In the genomic region with DNA sequence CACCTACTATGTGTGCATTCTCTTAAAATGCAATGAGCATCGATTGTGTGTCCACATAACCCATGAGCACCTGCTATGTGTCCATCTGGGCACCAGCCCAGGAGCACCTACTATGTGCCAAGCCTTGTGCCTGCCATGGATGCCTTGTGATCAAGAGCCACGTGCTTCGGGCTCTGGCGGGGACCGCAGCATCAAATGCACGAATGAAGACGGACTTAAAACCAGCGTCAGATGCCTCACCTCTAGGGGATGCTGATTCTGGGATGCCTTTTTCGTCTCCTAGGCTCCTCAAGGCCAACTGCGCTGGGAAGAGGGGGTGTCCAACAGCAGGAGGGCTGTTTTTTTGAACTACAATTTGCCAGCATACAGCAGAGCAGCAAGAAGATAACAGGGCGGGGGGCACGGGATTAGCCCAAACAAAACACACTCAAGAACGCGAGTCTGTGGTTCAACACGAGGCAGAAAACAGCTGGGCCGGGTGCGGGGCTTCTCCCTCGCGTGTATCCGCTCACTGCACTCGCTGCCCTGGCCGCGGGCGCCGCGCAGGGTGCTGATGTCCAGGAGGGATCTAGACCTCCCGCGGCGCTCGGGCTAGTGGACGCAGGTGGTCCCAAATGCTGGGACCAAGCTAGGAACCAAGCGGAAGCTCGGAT, we compare ENCODE assay signal across 8 cellular contexts. TPM values are rescaled to one million over a fixed set of nuclear protein-coding genes. Genes with fewer than 3 reads are reported as not detected.
DNase-seq lines count a peak whose midpoint lies in the region; TF ChIP-seq lines count a peak whose summit lies in the region.

No MANE protein-coding gene starts in this region.

- no peaks in the 10 kb centered on the region for H3K36me3 ChIP-seq in brain microvascular endothelial cell (replicated peaks)
- no peaks in the 10 kb centered on the region for H3K36me3 ChIP-seq in liver (ENCODE audit: control insufficient read depth in 4 of 4, insufficient read depth in 3 of 4, low read depth in 1 of 4, low read length in 3 of 4)
- H3K36me3 ChIP-seq in tibial nerve = no peaks in the 10 kb centered on the region

- peak overlapping the region in 1 of 2 donors; percentile 37 for H3K9ac ChIP-seq in liver (ENCODE audit: low read depth in 1 of 2, low read length in 2 of 2)

- H3K27ac ChIP-seq in brain microvascular endothelial cell (peak overlapping the region; percentile 51), liver (ENCODE audit: low read depth in 1 of 2, low read length in 2 of 2) (peak overlapping the region; percentile 76 to 79), tibial nerve (peak overlapping the region; percentile 85 to 96 (median 92))

- no peak for TF ChIP-seq RAD21 in liver (IDR thresholded peaks at IDR 0.05)

- TF ChIP-seq CTCF in brain microvascular endothelial cell (IDR thresholded peaks at IDR 0.05; ENCODE audit: low read depth, low read length, missing control alignments) = no peak
- TF ChIP-seq CTCF in liver (IDR thresholded peaks at IDR 0.05; ENCODE audit: low read depth, low read length, missing input control) = no peak
- TF ChIP-seq CTCF in tibial nerve (IDR thresholded peaks at IDR 0.05) = peak in 1 of 5 experiments; percentile 8

- peak; percentile 19 for DNase-seq in SIG-M5 treated with dmso at 0.1 percent for 504 hours (lab: John Stamatoyannopoulos, UW; ENCODE audit: unreplicated experiment)
- no peak for DNase-seq in SIG-M5 (lab: John Stamatoyannopoulos, UW)
- peak; percentile 46 for DNase-seq in OCI-M1 (lab: John Stamatoyannopoulos, UW)
- DNase-seq in brain microvascular endothelial cell = no peak
- no peak for DNase-seq in tibial nerve (ENCODE audit: low spot score in 2 of 2)
- no peak for DNase-seq in NCI-H2029 treated with DMSO at 0.1 percent for 48 hours (lab: John Stamatoyannopoulos, UW)
- DNase-seq in GF-D8 (lab: John Stamatoyannopoulos, UW) = no peak

- no peak for TF ChIP-seq EP300 in tibial nerve (IDR thresholded peaks at IDR 0.05)

- H3K27me3 ChIP-seq in brain microvascular endothelial cell (replicated peaks) = no peaks in the 10 kb centered on the region
- peaks cover 0 to 4% (median 0%) of the 10 kb centered on the region in 4 donors for H3K27me3 ChIP-seq in liver (ENCODE audit: control insufficient read depth in 4 of 4, insufficient read depth in 4 of 4, low read length in 3 of 4)
- H3K27me3 ChIP-seq in tibial nerve = no peaks in the 10 kb centered on the region

- in situ Hi-C loops in brain microvascular endothelial cell (cut with HindIII; ENCODE audit: low pct_ligation_motif_present, low sequenced_read_pairs) = no loop called here

- H3K4me1 ChIP-seq in liver (ENCODE audit: control insufficient read depth in 4 of 4, insufficient read depth in 4 of 4, low read length in 3 of 4) (peaks cover 10 to 34% (median 25%) of the 10 kb centered on the region in 4 donors), tibial nerve (peaks cover 3 to 55% (median 32%) of the 10 kb centered on the region in 4 donors)

- 4% methylated on average over 33 of the region's 33 CpGs for WGBS in liver
- WGBS in tibial nerve, 2 donors = 4 to 5% methylated on average over 13 to 33 of the region's 33 CpGs

- TF ChIP-seq POLR2A in tibial nerve (IDR thresholded peaks at IDR 0.05) = no peak

- H3K9me3 ChIP-seq in liver (ENCODE audit: control insufficient read depth in 4 of 4, low read length in 3 of 4) = no peaks in the 10 kb centered on the region
- H3K9me3 ChIP-seq in tibial nerve = no peaks in the 10 kb centered on the region

- H3K4me3 ChIP-seq in brain microvascular endothelial cell (ENCODE audit: low read depth, low read length) = peak overlapping the region; percentile 53
- peak overlapping the region in 2 of 3 donors; percentile 43 to 61 for H3K4me3 ChIP-seq in liver (ENCODE audit: low read depth in 1 of 3, low read length in 3 of 3)
- H3K4me3 ChIP-seq in tibial nerve = peak overlapping the region; percentile 48 to 76 (median 59)

TF ChIP-seq in liver, 16 proteins besides CTCF, POLR2A, EP300 and RAD21:
- TF ChIP-seq, protein P1, sequence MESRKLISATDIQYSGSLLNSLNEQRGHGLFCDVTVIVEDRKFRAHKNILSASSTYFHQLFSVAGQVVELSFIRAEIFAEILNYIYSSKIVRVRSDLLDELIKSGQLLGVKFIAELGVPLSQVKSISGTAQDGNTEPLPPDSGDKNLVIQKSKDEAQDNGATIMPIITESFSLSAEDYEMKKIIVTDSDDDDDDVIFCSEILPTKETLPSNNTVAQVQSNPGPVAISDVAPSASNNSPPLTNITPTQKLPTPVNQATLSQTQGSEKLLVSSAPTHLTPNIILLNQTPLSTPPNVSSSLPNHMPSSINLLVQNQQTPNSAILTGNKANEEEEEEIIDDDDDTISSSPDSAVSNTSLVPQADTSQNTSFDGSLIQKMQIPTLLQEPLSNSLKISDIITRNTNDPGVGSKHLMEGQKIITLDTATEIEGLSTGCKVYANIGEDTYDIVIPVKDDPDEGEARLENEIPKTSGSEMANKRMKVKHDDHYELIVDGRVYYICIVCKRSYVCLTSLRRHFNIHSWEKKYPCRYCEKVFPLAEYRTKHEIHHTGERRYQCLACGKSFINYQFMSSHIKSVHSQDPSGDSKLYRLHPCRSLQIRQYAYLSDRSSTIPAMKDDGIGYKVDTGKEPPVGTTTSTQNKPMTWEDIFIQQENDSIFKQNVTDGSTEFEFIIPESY (IDR thresholded peaks at IDR 0.05) = no peak
- no peak for TF ChIP-seq FOXA2 (IDR thresholded peaks at IDR 0.05)
- TF ChIP-seq, protein P2, sequence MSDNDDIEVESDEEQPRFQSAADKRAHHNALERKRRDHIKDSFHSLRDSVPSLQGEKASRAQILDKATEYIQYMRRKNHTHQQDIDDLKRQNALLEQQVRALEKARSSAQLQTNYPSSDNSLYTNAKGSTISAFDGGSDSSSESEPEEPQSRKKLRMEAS (IDR thresholded peaks at IDR 0.05) = no peak
- TF ChIP-seq, protein P3, sequence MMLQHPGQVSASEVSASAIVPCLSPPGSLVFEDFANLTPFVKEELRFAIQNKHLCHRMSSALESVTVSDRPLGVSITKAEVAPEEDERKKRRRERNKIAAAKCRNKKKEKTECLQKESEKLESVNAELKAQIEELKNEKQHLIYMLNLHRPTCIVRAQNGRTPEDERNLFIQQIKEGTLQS (IDR thresholded peaks at IDR 0.05) = no peak
- TF ChIP-seq HNF4G (IDR thresholded peaks at IDR 0.05) = no peak
- TF ChIP-seq HNF4A (conservative IDR thresholded peaks at IDR 0.05) = no peak
- no peak for TF ChIP-seq TAF1 (conservative IDR thresholded peaks at IDR 0.05)
- no peak for TF ChIP-seq JUND (IDR thresholded peaks at IDR 0.05)
- no peak for TF ChIP-seq SP1 (IDR thresholded peaks at IDR 0.05)
- TF ChIP-seq FOXA1 (IDR thresholded peaks at IDR 0.05) = no peak
- no peak for TF ChIP-seq NR2F2 (IDR thresholded peaks at IDR 0.05)
- TF ChIP-seq, protein P4, sequence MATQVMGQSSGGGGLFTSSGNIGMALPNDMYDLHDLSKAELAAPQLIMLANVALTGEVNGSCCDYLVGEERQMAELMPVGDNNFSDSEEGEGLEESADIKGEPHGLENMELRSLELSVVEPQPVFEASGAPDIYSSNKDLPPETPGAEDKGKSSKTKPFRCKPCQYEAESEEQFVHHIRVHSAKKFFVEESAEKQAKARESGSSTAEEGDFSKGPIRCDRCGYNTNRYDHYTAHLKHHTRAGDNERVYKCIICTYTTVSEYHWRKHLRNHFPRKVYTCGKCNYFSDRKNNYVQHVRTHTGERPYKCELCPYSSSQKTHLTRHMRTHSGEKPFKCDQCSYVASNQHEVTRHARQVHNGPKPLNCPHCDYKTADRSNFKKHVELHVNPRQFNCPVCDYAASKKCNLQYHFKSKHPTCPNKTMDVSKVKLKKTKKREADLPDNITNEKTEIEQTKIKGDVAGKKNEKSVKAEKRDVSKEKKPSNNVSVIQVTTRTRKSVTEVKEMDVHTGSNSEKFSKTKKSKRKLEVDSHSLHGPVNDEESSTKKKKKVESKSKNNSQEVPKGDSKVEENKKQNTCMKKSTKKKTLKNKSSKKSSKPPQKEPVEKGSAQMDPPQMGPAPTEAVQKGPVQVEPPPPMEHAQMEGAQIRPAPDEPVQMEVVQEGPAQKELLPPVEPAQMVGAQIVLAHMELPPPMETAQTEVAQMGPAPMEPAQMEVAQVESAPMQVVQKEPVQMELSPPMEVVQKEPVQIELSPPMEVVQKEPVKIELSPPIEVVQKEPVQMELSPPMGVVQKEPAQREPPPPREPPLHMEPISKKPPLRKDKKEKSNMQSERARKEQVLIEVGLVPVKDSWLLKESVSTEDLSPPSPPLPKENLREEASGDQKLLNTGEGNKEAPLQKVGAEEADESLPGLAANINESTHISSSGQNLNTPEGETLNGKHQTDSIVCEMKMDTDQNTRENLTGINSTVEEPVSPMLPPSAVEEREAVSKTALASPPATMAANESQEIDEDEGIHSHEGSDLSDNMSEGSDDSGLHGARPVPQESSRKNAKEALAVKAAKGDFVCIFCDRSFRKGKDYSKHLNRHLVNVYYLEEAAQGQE (IDR thresholded peaks at IDR 0.05) = no peak

RNA-seq across cellular contexts. Expression of a gene that starts 1.2 kb away (rescaled TPM):
- total RNA-seq in liver (1 to 10 TPM; 1.0 to 1.2 TPM), tibial nerve (10 to 100 TPM in 3 of 4 donors, 1 to 10 TPM in 1; 9.0 to 11.1 (median 10.8) TPM)
- 1 to 10 TPM in 1 of 2 donors, under 1 TPM in 1; 0.68 to 1.4 TPM for polyA plus RNA-seq in liver

RNA-seq across cellular contexts. Expression of a gene that starts 36.5 kb away (rescaled TPM):
- total RNA-seq in liver (10 to 100 TPM; 14.0 to 23.8 TPM), tibial nerve (10 to 100 TPM; 45.1 to 95.1 (median 60.7) TPM)
- polyA plus RNA-seq in liver = 10 to 100 TPM; 35.3 to 70.5 TPM

RNA-seq across cellular contexts. Expression of a gene that starts 41.8 kb away (rescaled TPM):
- total RNA-seq in liver (1 to 10 TPM; 2.8 to 3.8 TPM), tibial nerve (10 to 100 TPM in 2 of 4 donors, 1 to 10 TPM in 2; 6.9 to 16.8 (median 11.7) TPM)
- 1 to 10 TPM; 1.5 to 3.5 TPM for polyA plus RNA-seq in liver

RNA-seq across cellular contexts. Expression of a gene that starts 57.0 kb away (rescaled TPM):
- total RNA-seq in liver (10 to 100 TPM; 19.7 to 22.7 TPM), tibial nerve (10 to 100 TPM; 31.0 to 58.1 (median 32.9) TPM)
- polyA plus RNA-seq in liver = 10 to 100 TPM in 1 of 2 donors, 1 to 10 TPM in 1; 6.2 to 26.9 TPM

Comparison
In these comparisons a context has a peak if more than half of its experiments do, and no peak if none do; other contexts are left out.
1. DNase-seq: peak in SIG-M5 treated with dmso at 0.1 percent for 504 hours (single experiment) and OCI-M1 (single experiment); none in SIG-M5 (single experiment), brain microvascular endothelial cell (single experiment), tibial nerve (0 of 2), NCI-H2029 treated with DMSO at 0.1 percent for 48 hours (single experiment) and GF-D8 (single experiment).
2. RNA of a gene that starts 1.2 kb away (total RNA-seq): 9.0 to 11.1 TPM in tibial nerve; 1.0 to 1.2 TPM in liver; every median in the first group is over 4 times any median in the second.
3. Peak in every context shown above with its lines, with median percentiles within 50 percentile points of each other: H3K27ac ChIP-seq and H3K4me3 ChIP-seq.